ENCODE assay signal across 8 cellular contexts in the genomic region with DNA sequence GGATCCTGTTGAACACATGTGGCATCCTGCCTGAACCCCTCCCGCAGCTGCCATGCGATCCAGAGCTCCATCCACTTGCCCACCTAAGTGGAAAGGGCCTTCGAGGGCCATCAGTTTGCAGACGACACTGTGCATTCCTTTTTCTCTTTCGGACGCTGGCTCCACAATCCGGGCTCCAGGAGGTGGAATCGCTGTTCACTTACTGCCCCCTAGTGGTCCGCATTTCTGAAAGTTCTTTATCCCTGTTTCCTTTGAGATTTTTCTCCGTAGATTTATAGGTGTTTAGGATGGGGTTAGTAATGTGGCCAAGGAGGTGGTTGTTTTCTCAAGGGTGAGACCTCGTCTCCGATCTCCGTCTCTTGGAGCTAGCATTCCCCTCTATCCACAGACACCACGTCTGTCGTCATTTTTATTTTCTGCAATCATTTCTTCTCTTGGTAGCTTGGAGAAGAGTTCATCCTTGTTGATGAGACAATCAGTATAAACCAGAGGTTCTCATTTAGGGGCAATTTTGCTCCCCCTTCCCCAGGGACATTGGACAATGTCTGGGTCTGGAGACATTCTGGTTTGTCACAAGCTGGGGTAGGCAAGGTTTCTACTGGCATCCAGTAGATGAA.
DNase-seq lines count a peak whose midpoint lies in the region; ATAC-seq and TF ChIP-seq lines count a peak whose summit lies in the region.

No MANE protein-coding gene starts in this region.

- H3K4me1 Mint-ChIP-seq in central memory CD8-positive, alpha-beta T cell, result peaks cover 12% of the 10 kb centered on the region

- no peaks in the 10 kb centered on the region for H3K36me3 ChIP-seq in KMS-11 (ENCODE audit: insufficient read depth)
- no peaks in the 10 kb centered on the region for H3K36me3 ChIP-seq in kidney epithelial cell (ENCODE audit: control insufficient read depth, insufficient read depth, low read length)

- DNase-seq in NCI-H2081 (lab: John Stamatoyannopoulos, UW), result peak; percentile 14 to 37
- no peak for DNase-seq in NCI-H2081 treated with DMSO at 0.1 percent for 48 hours (lab: John Stamatoyannopoulos, UW)
- DNase-seq in SW480 (ENCODE audit: low spot score), result peak; percentile 41
- DNase-seq in central memory CD8-positive, alpha-beta T cell (ENCODE audit: low spot score in 2 of 2), result no peak
- DNase-seq in kidney epithelial cell (ENCODE audit: low read depth), result no peak
- peak in 2 of 3 donors; percentile 9 to 36 for DNase-seq in stimulated activated CD4-positive, alpha-beta T cell treated with anti-CD3 and anti-CD28 coated beads, TNF-alpha, amount 100 ng/mL, for 48 hours (ENCODE audit: low read depth in 3 of 3)
- DNase-seq in activated effector memory CD4-positive, alpha-beta T cell treated with Interleukin-2 at 50 U/mL for 16 hours, result no peak

- ATAC-seq in central memory CD8-positive, alpha-beta T cell (replicated peaks; ENCODE audit: extremely low read depth, poor library complexity, severe bottlenecking), result no peak

- peaks cover 30% of the 10 kb centered on the region for H3K27me3 Mint-ChIP-seq in central memory CD8-positive, alpha-beta T cell

- no peaks in the 10 kb centered on the region for H4K20me1 ChIP-seq in KMS-11 (ENCODE audit: insufficient read depth)

- no peaks in the 10 kb centered on the region for H3K79me2 ChIP-seq in KMS-11 (ENCODE audit: insufficient read depth, low read depth)

- no peaks in the 10 kb centered on the region for H3K9me3 Mint-ChIP-seq in central memory CD8-positive, alpha-beta T cell

- H2AFZ ChIP-seq in KMS-11 (ENCODE audit: low read depth), result no peak overlapping the region

- H3K4me2 ChIP-seq in KMS-11, result no peak overlapping the region

- H3K4me1 ChIP-seq in KMS-11 (ENCODE audit: low read depth, poor library complexity, severe bottlenecking), result no peaks in the 10 kb centered on the region

- no peaks in the 10 kb centered on the region for H3K36me3 Mint-ChIP-seq in central memory CD8-positive, alpha-beta T cell (ENCODE audit: insufficient read depth)

- H3K9ac ChIP-seq in KMS-11, result no peak overlapping the region

- no peak overlapping the region for H3K27ac ChIP-seq in KMS-11

- TF ChIP-seq CTCF in KMS-11 (conservative IDR thresholded peaks at IDR 0.05; ENCODE audit: low read depth, low read length), result peak; percentile 94
- TF ChIP-seq CTCF in kidney epithelial cell (IDR thresholded peaks at IDR 0.05; ENCODE audit: insufficient read depth, low read length, poor library complexity, severe bottlenecking), result peak; percentile 82

- peak overlapping the region; percentile 57 for H3K4me3 Mint-ChIP-seq in central memory CD8-positive, alpha-beta T cell

- H3K27me3 ChIP-seq in KMS-11 (ENCODE audit: insufficient read depth, low read depth), result no peaks in the 10 kb centered on the region
- H3K27me3 ChIP-seq in kidney epithelial cell (ENCODE audit: control insufficient read depth, insufficient read depth, low read length), result no peaks in the 10 kb centered on the region

- H3K4me3 ChIP-seq in KMS-11 (IDR thresholded peaks at IDR 0.05; ENCODE audit: insufficient read depth, low read depth, low read length), result no peak overlapping the region
- H3K4me3 ChIP-seq in kidney epithelial cell (ENCODE audit: low read depth, low read length), result no peak overlapping the region

- H3K27ac Mint-ChIP-seq in central memory CD8-positive, alpha-beta T cell (ENCODE audit: low read depth), result no peak overlapping the region

Comparison
In these comparisons a context has a peak if more than half of its experiments do, and no peak if none do; other contexts are left out.
1. DNase-seq: peak in NCI-H2081 (2 of 2), SW480 (single experiment) and stimulated activated CD4-positive, alpha-beta T cell treated with anti-CD3 and anti-CD28 coated beads, TNF-alpha, amount 100 ng/mL, for 48 hours (2 of 3); none in NCI-H2081 treated with DMSO at 0.1 percent for 48 hours (single experiment), central memory CD8-positive, alpha-beta T cell (0 of 2), kidney epithelial cell (single experiment) and activated effector memory CD4-positive, alpha-beta T cell treated with Interleukin-2 at 50 U/mL for 16 hours (single experiment).